ENCODE assay signal across 1 cellular context in genomic region chr3:130972592-130972991, GRCh38. TPM values are rescaled to one million over a fixed set of nuclear protein-coding genes. Genes with fewer than 3 reads are reported as not detected.
"Had no signal": no experiment of that assay in that cellular context is flagged by ENCODE, and none has a peak within 500 bp of the region (broad histone marks: within the 10 kb centered on the region; RNA-seq: fewer than 3 reads in every experiment).

No MANE protein-coding gene starts in this region.

RNA-seq across cellular contexts. Expression of gene ASTE1, which starts 54.0 kb away (rescaled TPM):
- total RNA-seq: H1 had no signal

RNA-seq across cellular contexts. Expression of gene NEK11, which starts 54.1 kb away (rescaled TPM):
- total RNA-seq: H1 had no signal
